In genomic region chr12:48988030-48988649, GRCh38 we compare ENCODE assay signal across 9 cellular contexts. TPM values are rescaled to one million over a fixed set of nuclear protein-coding genes. Genes with fewer than 3 reads are reported as not detected.
DNase-seq lines count a peak whose midpoint lies in the region; ATAC-seq and TF ChIP-seq lines count a peak whose summit lies in the region.
"Had no signal": no experiment of that assay in that cellular context is flagged by ENCODE, and none has a peak within 500 bp of the region (broad histone marks: within the 10 kb centered on the region; RNA-seq: fewer than 3 reads in every experiment).

No MANE protein-coding gene starts in this region.

- no peaks in the 10 kb centered on the region for H3K9me3 ChIP-seq in right lobe of liver
- H3K9me3 ChIP-seq: BLaER1 treated with 17β-estradiol and CSF1 and Interleukin-3, amounts not matched to agents 10 nM and 100 nM had no signal

- ATAC-seq in right lobe of liver (peak; percentile 78 to 88 (median 86)), GM19023 (IDR thresholded peaks at IDR 0.05; ENCODE audit: unreplicated experiment) (no peak)

- 24% methylated on average over 9 of the region's 16 CpGs for WGBS in right lobe of liver (ENCODE audit: insufficient coverage, low coverage, low lambda C conversion rate, missing lambda C conversion rate)

- no peaks in the 10 kb centered on the region for H3K27me3 ChIP-seq in right lobe of liver

- no peaks in the 10 kb centered on the region for H3K4me1 ChIP-seq in right lobe of liver

- H3K27ac ChIP-seq in right lobe of liver: no peak overlapping the region
- H3K27ac ChIP-seq: BLaER1 treated with 17β-estradiol and CSF1 and Interleukin-3, amounts not matched to agents 10 nM and 100 nM had no signal

- no peak for TF ChIP-seq POLR2A in right lobe of liver (IDR thresholded peaks at IDR 0.05)

- peak in 2 of 3 experiments; percentile 46 to 64 for DNase-seq in NCI-H1417 (lab: John Stamatoyannopoulos, UW)
- DNase-seq in NCI-H1417 treated with DMSO at 0.1 percent for 48 hours (lab: John Stamatoyannopoulos, UW): no peak
- DNase-seq in M059J (ENCODE audit: low read depth): peak; percentile 46
- peak; percentile 39 to 67 (median 50) for DNase-seq in activated CD4-positive, CD25-positive, alpha-beta regulatory T cell (lab: John Stamatoyannopoulos, UW)
- DNase-seq in choroid plexus epithelial cell (ENCODE audit: low read depth): peak; percentile 52
- peak in 1 of 3 donors; percentile 65 for DNase-seq in right lobe of liver
- peak; percentile 65 to 74 for DNase-seq in stimulated activated CD8-positive, alpha-beta memory T cell treated with anti-CD3 and anti-CD28 coated beads, Interleukin-2, amount 100 ng/mL, for 48 hours (ENCODE audit: low read depth in 2 of 2)

- TF ChIP-seq CTCF in choroid plexus epithelial cell (conservative IDR thresholded peaks at IDR 0.05; ENCODE audit: low read depth, low read length) (peak; percentile 87), right lobe of liver (IDR thresholded peaks at IDR 0.05) (peak; percentile 55 to 91 (median 86))

- H3K36me3 ChIP-seq in right lobe of liver: no peaks in the 10 kb centered on the region
- H3K36me3 ChIP-seq: BLaER1 treated with 17β-estradiol and CSF1 and Interleukin-3, amounts not matched to agents 10 nM and 100 nM had no signal

- H3K4me3 ChIP-seq in choroid plexus epithelial cell (ENCODE audit: low read depth, low read length) (no peak overlapping the region), right lobe of liver (no peak overlapping the region)
- H3K4me3 ChIP-seq: BLaER1 treated with 17β-estradiol and CSF1 and Interleukin-3, amounts not matched to agents 10 nM and 100 nM had no signal

- intact Hi-C loops in right lobe of liver (cut with DNase I): no loop called here

RNA-seq across cellular contexts. Expression of gene WNT1, which starts 10.0 kb away (rescaled TPM):
- not detected in 2 replicates for total RNA-seq in M059J (2014; rRNA removed; shearing (Covaris generic))
- total RNA-seq in right lobe of liver: not detected

RNA-seq across cellular contexts. Expression of gene DDN, which starts 11.0 kb away (rescaled TPM):
- total RNA-seq in M059J (2014; rRNA removed; shearing (Covaris generic)): not detected in 2 replicates
- under 1 TPM in 2 of 6 experiments, not detected in 4; 0.18 to 0.19 TPM for total RNA-seq in right lobe of liver

RNA-seq across cellular contexts. Expression of gene WNT10B, which starts 16.6 kb away (rescaled TPM):
- 0.27 TPM in 1 of 2 replicates, not detected in the other for total RNA-seq in M059J (2014; rRNA removed; shearing (Covaris generic))
- total RNA-seq in right lobe of liver: under 1 TPM in 2 of 6 experiments, not detected in 4; 0.12 TPM

RNA-seq across cellular contexts. Expression of gene PRKAG1, which starts 30.4 kb away (rescaled TPM):
- total RNA-seq in M059J (2014; rRNA removed; shearing (Covaris generic)): 56.0 and 59.3 TPM in 2 replicates
- 10 to 100 TPM; 24.8 to 36.2 (median 30.1) TPM for total RNA-seq in right lobe of liver

RNA-seq across cellular contexts. Expression of gene ARF3, which starts 30.9 kb away (rescaled TPM):
- total RNA-seq in M059J (2014; rRNA removed; shearing (Covaris generic)): 80.8 and 81.3 TPM in 2 replicates
- total RNA-seq in right lobe of liver: 10 to 100 TPM; 30.9 to 50.7 (median 47.2) TPM
